In the genomic region with DNA sequence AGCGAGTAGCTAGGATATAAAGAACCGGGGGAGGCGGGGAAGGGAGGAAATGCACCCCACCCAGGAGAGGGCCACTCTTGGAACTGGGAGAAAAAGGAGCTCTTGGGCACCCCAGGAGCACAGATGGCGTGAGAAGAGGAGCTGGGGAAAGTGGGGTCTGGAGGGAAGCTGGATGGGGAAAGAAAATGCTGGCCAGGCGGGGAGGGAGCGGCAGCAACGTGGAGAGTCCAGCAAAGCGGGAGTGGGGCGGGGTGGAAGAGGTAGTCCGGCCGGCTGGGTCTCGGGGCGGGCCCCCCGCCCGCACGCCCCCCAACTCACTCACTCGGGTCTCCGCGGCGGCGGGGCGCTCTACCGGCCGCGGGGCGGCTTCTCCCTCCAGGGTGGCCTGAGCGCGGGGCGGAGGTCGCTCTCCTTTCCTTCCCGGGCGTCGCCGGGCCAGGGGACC, we compare ENCODE assay signal across 8 cellular contexts. TPM values are rescaled to one million over a fixed set of nuclear protein-coding genes. Genes with fewer than 3 reads are reported as not detected.
DNase-seq lines count a peak whose midpoint lies in the region; ATAC-seq and TF ChIP-seq lines count a peak whose summit lies in the region.

No MANE protein-coding gene starts in this region.

- no peak overlapping the region for H2AFZ ChIP-seq in H9 (ENCODE audit: low read length)

- H3K36me3 ChIP-seq in RWPE2 (ENCODE audit: low read depth) (peaks cover 17% of the 10 kb centered on the region), muscle layer of colon (ENCODE audit: insufficient read depth, low read length) (peaks cover 8% of the 10 kb centered on the region)
- no peaks in the 10 kb centered on the region for H3K36me3 ChIP-seq in effector memory CD4-positive, alpha-beta T cell (ENCODE audit: control insufficient read depth, insufficient read depth, low read length)

- H3K79me1 ChIP-seq in H9 (ENCODE audit: insufficient read depth, low read depth, low read length, poor library complexity, severe bottlenecking): peaks cover 4% of the 10 kb centered on the region

- H3K4me1 ChIP-seq in H9 (ENCODE audit: insufficient read depth, low read length) (no peaks in the 10 kb centered on the region; the same call in 1 of the 2 replicates), RWPE2 (ENCODE audit: insufficient read depth, poor library complexity, severe bottlenecking) (no peaks in the 10 kb centered on the region), muscle layer of colon (ENCODE audit: insufficient read depth, low read length) (peaks cover 30% of the 10 kb centered on the region)
- peaks cover 13% of the 10 kb centered on the region for H3K4me1 ChIP-seq in effector memory CD4-positive, alpha-beta T cell (ENCODE audit: control insufficient read depth, insufficient read depth, low read length, poor library complexity, severe bottlenecking)

- H3K79me2 ChIP-seq in H9 (ENCODE audit: insufficient read depth, low read length): peaks cover 24% of the 10 kb centered on the region; the same call in 1 of the 2 replicates

- H3K23ac ChIP-seq in H9 (ENCODE audit: insufficient read length, low read depth, low read length): no peak overlapping the region

- no peak overlapping the region for H3T11ph ChIP-seq in H9 (ENCODE audit: low read length)

- peak overlapping the region; percentile 33 for H3K14ac ChIP-seq in H9 (ENCODE audit: insufficient read depth, low read length)

- H3K9ac ChIP-seq in H9 (ENCODE audit: extremely low read depth, insufficient read length, low read length) (peak overlapping the region; percentile 57), muscle layer of colon (ENCODE audit: low read length) (peak overlapping the region; percentile 91)

- H3K23me2 ChIP-seq in H9 (ENCODE audit: insufficient read length, low read depth, low read length, poor library complexity, severe bottlenecking): peaks cover 23% of the 10 kb centered on the region

- H3K4ac ChIP-seq in H9 (ENCODE audit: low read depth, low read length): no peak overlapping the region

- H3K9me3 ChIP-seq in H9 (ENCODE audit: control insufficient read depth, low read depth, low read length) (no peaks in the 10 kb centered on the region), RWPE2 (ENCODE audit: severe bottlenecking) (no peaks in the 10 kb centered on the region), muscle layer of colon (ENCODE audit: low read length) (no peaks in the 10 kb centered on the region)
- H3K9me3 ChIP-seq in effector memory CD4-positive, alpha-beta T cell (ENCODE audit: control insufficient read depth, low read length): no peaks in the 10 kb centered on the region

- ATAC-seq in RWPE2 (ENCODE audit: low read depth): no peak

- H2BK15ac ChIP-seq in H9 (ENCODE audit: low read depth, low read length): no peak overlapping the region

- H3K4me1 Mint-ChIP-seq in H9: peaks cover 14 to 25% of the 10 kb centered on the region in 2 experiments

- no peak overlapping the region for H2BK120ac ChIP-seq in H9 (ENCODE audit: low read depth, low read length, poor library complexity, severe bottlenecking)

- no peak overlapping the region for H3K18ac ChIP-seq in H9 (ENCODE audit: insufficient read length, low read depth, low read length)

- H3K27me3 Mint-ChIP-seq in H9 (ENCODE audit: low read depth): peaks cover 2% of the 10 kb centered on the region; the same call in 1 of the 2 replicates

- H3K27ac ChIP-seq in H9 (ENCODE audit: insufficient read length, low read depth, low read length) (no peak overlapping the region), RWPE2 (ENCODE audit: poor library complexity, severe bottlenecking) (peak overlapping the region; percentile 90), muscle layer of colon (ENCODE audit: low read depth, low read length) (peak overlapping the region; percentile 100)
- H3K27ac ChIP-seq in effector memory CD4-positive, alpha-beta T cell (ENCODE audit: insufficient read depth, low read length, poor library complexity, severe bottlenecking): peak overlapping the region; percentile 95

- no CpG with 5 or more reads among the region's 34 CpGs for WGBS in H9 (ENCODE audit: extremely low coverage, insufficient read length, low lambda C conversion rate)

- H3K56ac ChIP-seq in H9 (ENCODE audit: insufficient read length, low read depth, low read length): no peak overlapping the region

- H3K9me3 Mint-ChIP-seq in H9: no peaks in the 10 kb centered on the region

- H2BK5ac ChIP-seq in H9 (ENCODE audit: insufficient read length, low read length): no peak overlapping the region

- H3K4me3 Mint-ChIP-seq in H9: peak overlapping the region; percentile 96

- peak overlapping the region; percentile 69 for H3K4me3 ChIP-seq in RWPE2 (ENCODE audit: severe bottlenecking)
- peak overlapping the region; percentile 89 for H3K4me3 ChIP-seq in effector memory CD4-positive, alpha-beta T cell (ENCODE audit: insufficient read depth, low read depth, low read length, poor library complexity, severe bottlenecking)
- H3K4me3 ChIP-seq in muscle layer of colon (ENCODE audit: low read depth in 1 of 2, low read length in 2 of 2): peak overlapping the region; percentile 93 to 98

- H4K91ac ChIP-seq in H9 (ENCODE audit: insufficient read length, low read depth, low read length): no peak overlapping the region

- H4K8ac ChIP-seq in H9 (replicated peaks; ENCODE audit: insufficient read length, low read depth, low read length): no peak overlapping the region

- H2BK12ac ChIP-seq in H9 (ENCODE audit: insufficient read length, low read depth, low read length): no peak overlapping the region

- peak overlapping the region; percentile 82 for H3K4me2 ChIP-seq in H9 (ENCODE audit: insufficient read depth, insufficient read length, low read length)

- H4K20me1 ChIP-seq in H9 (ENCODE audit: control insufficient read depth, insufficient read depth, insufficient read length): no peaks in the 10 kb centered on the region

- H2AK5ac ChIP-seq in H9 (ENCODE audit: insufficient read length, low read length): no peak overlapping the region

- no peak overlapping the region for H4K5ac ChIP-seq in H9 (ENCODE audit: insufficient read length, low read depth, low read length)

- H2BK20ac ChIP-seq in H9 (ENCODE audit: low read depth, low read length, poor library complexity, severe bottlenecking): no peak overlapping the region

- H3K27ac Mint-ChIP-seq in H9: peak overlapping the region; percentile 99 to 100 (median 99)

- DNase-seq in H9 (no peak), RWPE2 (ENCODE audit: low spot score) (peak; percentile 62), OCI-M2 (lab: John Stamatoyannopoulos, UW; ENCODE audit: unreplicated experiment) (no peak), COR-L47 (lab: John Stamatoyannopoulos, UW) (no peak)
- DNase-seq in effector memory CD4-positive, alpha-beta T cell: no peak
- DNase-seq in effector CD8-positive, alpha-beta T cell (lab: John Stamatoyannopoulos, UW): no peak
- no peak for DNase-seq in effector CD4-positive, alpha-beta T cell

- peaks cover 20 to 43% (median 43%) of the 10 kb centered on the region in 3 experiments for H3K36me3 Mint-ChIP-seq in H9 (ENCODE audit: insufficient read depth in 1 of 3, low read depth in 3 of 3)

- H3K27me3 ChIP-seq in H9 (ENCODE audit: insufficient read depth, low read length) (no peaks in the 10 kb centered on the region), RWPE2 (ENCODE audit: insufficient read depth, poor library complexity, severe bottlenecking) (no peaks in the 10 kb centered on the region), muscle layer of colon (ENCODE audit: control insufficient read depth in 1 of 2, insufficient read depth in 2 of 2, low read length in 2 of 2) (no peaks in the 10 kb centered on the region)
- H3K27me3 ChIP-seq in effector memory CD4-positive, alpha-beta T cell (replicated peaks; ENCODE audit: control insufficient read depth, insufficient read depth, low read length, poor library complexity, severe bottlenecking): no peaks in the 10 kb centered on the region

- no peak for TF ChIP-seq CTCF in H9 (conservative IDR thresholded peaks at IDR 0.05)
- no peak for TF ChIP-seq CTCF in RWPE2 (IDR thresholded peaks at IDR 0.05; ENCODE audit: poor library complexity, severe bottlenecking)

RNA-seq across cellular contexts. Expression of a gene that starts 0.5 kb away (rescaled TPM):
- 75.8 and 78.0 TPM in 2 replicates for total RNA-seq in H9 (2021)

RNA-seq across cellular contexts. Expression of a gene that starts 22.4 kb away (rescaled TPM):
- 114 and 128 TPM in 2 replicates for total RNA-seq in H9 (2021)

RNA-seq across cellular contexts. Expression of a gene that starts 22.8 kb away (rescaled TPM):
- total RNA-seq in H9 (2021): 64.9 and 66.6 TPM in 2 replicates
